ENCODE assay signal across 21 cellular contexts in genomic region chr10:66176772-66177171, GRCh38.
A peak's percentile ranks its signal among the peaks of the same experiment; 100 is the strongest.
DNase-seq lines count a peak whose midpoint lies in the region; ATAC-seq and TF ChIP-seq lines count a peak whose summit lies in the region.
"Had no signal": no experiment of that assay in that cellular context is flagged by ENCODE, and none has a peak within 500 bp of the region (broad histone marks: within the 10 kb centered on the region; RNA-seq: fewer than 3 reads in every experiment).

No MANE protein-coding gene starts in this region.

- in situ Hi-C loops in gastrocnemius medialis (cut with MboI; ENCODE audit: low sequenced_read_pairs in 4 of 4): no loop called here

- H3K9me3 ChIP-seq in thyroid gland: no peaks in the 10 kb centered on the region
- H3K9me3 ChIP-seq in gastrocnemius medialis: no peaks in the 10 kb centered on the region
- H3K9me3 ChIP-seq: body of pancreas had no signal

- H3K4me1 ChIP-seq in thyroid gland (no peaks in the 10 kb centered on the region), gastrocnemius medialis (no peaks in the 10 kb centered on the region)
- H3K4me1 ChIP-seq: body of pancreas, foreskin keratinocyte had no signal

- H3K27ac ChIP-seq in thyroid gland: peak overlapping the region in 2 of 3 donors; percentile 9 to 57
- no peak overlapping the region for H3K27ac ChIP-seq in gastrocnemius medialis
- H3K27ac ChIP-seq: body of pancreas, foreskin keratinocyte, skin epidermis had no signal

- 26 to 34% methylated on average over 5 of the region's 5 CpGs for WGBS in thyroid gland, 2 donors

- H3K27me3 Mint-ChIP-seq in natural killer cell (ENCODE audit: low read depth in 2 of 2): no peaks in the 10 kb centered on the region
- H3K27me3 Mint-ChIP-seq: stimulated activated naive CD8-positive, alpha-beta T cell treated with anti-CD3 and anti-CD28 coated beads, Interleukin-15, amount 100 ng/mL, for 72 hours had no signal

- no peak for TF ChIP-seq POLR2A in thyroid gland (IDR thresholded peaks at IDR 0.05)
- no peak for TF ChIP-seq POLR2A in gastrocnemius medialis (IDR thresholded peaks at IDR 0.05)

- TF ChIP-seq CTCF in thyroid gland (IDR thresholded peaks at IDR 0.05) (no peak), natural killer cell (IDR thresholded peaks at IDR 0.05) (no peak), gastrocnemius medialis (IDR thresholded peaks at IDR 0.05 in 4 of 5, conservative IDR thresholded peaks at IDR 0.05 in 1 of 5) (no peak)

- no peak overlapping the region for H3K27ac Mint-ChIP-seq in natural killer cell
- H3K27ac Mint-ChIP-seq: activated naive CD4-positive, alpha-beta T cell treated with anti-CD3 and anti-CD28 coated beads, Interleukin-2, amount 50 U/mL, for 24 hours; nephron progenitor cell; stimulated activated naive CD8-positive, alpha-beta T cell treated with anti-CD3 and anti-CD28 coated beads, Interleukin-15, amount 100 ng/mL, for 72 hours had no signal

- no peak overlapping the region for H3K4me3 ChIP-seq in thyroid gland (replicated peaks in 1 of 3)
- no peak overlapping the region for H3K4me3 ChIP-seq in gastrocnemius medialis
- H3K4me3 ChIP-seq: body of pancreas, skin epidermis had no signal

- ATAC-seq in left lobe of liver (peak; percentile 45), natural killer cell (no peak), HG02981 (IDR thresholded peaks at IDR 0.05; ENCODE audit: unreplicated experiment) (no peak), gastrocnemius medialis (no peak)
- ATAC-seq: body of pancreas; foreskin keratinocyte; stimulated activated naive CD8-positive, alpha-beta T cell treated with anti-CD3 and anti-CD28 coated beads, Interleukin-15, amount 100 ng/mL, for 72 hours had no signal

- H3K27me3 ChIP-seq in thyroid gland: no peaks in the 10 kb centered on the region
- H3K27me3 ChIP-seq in gastrocnemius medialis: no peaks in the 10 kb centered on the region
- H3K27me3 ChIP-seq: body of pancreas, foreskin keratinocyte had no signal

- H3K9me3 Mint-ChIP-seq in natural killer cell: peaks cover 5 to 6% of the 10 kb centered on the region in 2 donors
- H3K9me3 Mint-ChIP-seq: activated naive CD4-positive, alpha-beta T cell treated with anti-CD3 and anti-CD28 coated beads, Interleukin-2, amount 50 U/mL, for 24 hours; stimulated activated naive CD8-positive, alpha-beta T cell treated with anti-CD3 and anti-CD28 coated beads, Interleukin-15, amount 100 ng/mL, for 72 hours had no signal

- H3K36me3 Mint-ChIP-seq in natural killer cell: no peaks in the 10 kb centered on the region
- H3K36me3 Mint-ChIP-seq: activated naive CD4-positive, alpha-beta T cell treated with anti-CD3 and anti-CD28 coated beads, Interleukin-2, amount 50 U/mL, for 24 hours had no signal

- DNase-seq in MV-4-11 (lab: John Stamatoyannopoulos, UW): peak; percentile 85
- peak; percentile 12 for DNase-seq in brain pericyte (ENCODE audit: low read depth, low spot score)
- no peak for DNase-seq in left lobe of liver (ENCODE audit: low spot score)
- DNase-seq in thyroid gland: peak in 1 of 2 donors; percentile 12
- no peak for DNase-seq in natural killer cell
- DNase-seq in gastrocnemius medialis: no peak
- DNase-seq: body of pancreas; cortex of kidney; DND-41; foreskin keratinocyte; HCEC 1CT; NCI-H1436; NCI-H524 treated with DMSO at 0.1 percent for 48 hours; nephron progenitor cell; stimulated activated CD4-positive, alpha-beta T cell treated with anti-CD3 and anti-CD28 coated beads, Interleukin-4, amount 100 ng/mL, for 1 hour; stimulated activated naive CD8-positive, alpha-beta T cell treated with anti-CD3 and anti-CD28 coated beads, Interleukin-15, amount 100 ng/mL, for 72 hours; SW 1271; trophoblast cell had no signal

- H3K4me3 Mint-ChIP-seq in natural killer cell: no peak overlapping the region
- H3K4me3 Mint-ChIP-seq: activated naive CD4-positive, alpha-beta T cell treated with anti-CD3 and anti-CD28 coated beads, Interleukin-2, amount 50 U/mL, for 24 hours; nephron progenitor cell; stimulated activated naive CD8-positive, alpha-beta T cell treated with anti-CD3 and anti-CD28 coated beads, Interleukin-15, amount 100 ng/mL, for 72 hours had no signal

- H3K36me3 ChIP-seq in thyroid gland (no peaks in the 10 kb centered on the region), gastrocnemius medialis (no peaks in the 10 kb centered on the region)

- intact Hi-C loops in thyroid gland (cut with DNase I): no loop called here
- intact Hi-C loops in natural killer cell (cut with micrococcal nuclease): no loop called here
- intact Hi-C loops in gastrocnemius medialis (cut with DNase I; ENCODE audit: low total_unique reads): no loop called here

- no peaks in the 10 kb centered on the region for H3K4me1 Mint-ChIP-seq in natural killer cell
- H3K4me1 Mint-ChIP-seq: activated naive CD4-positive, alpha-beta T cell treated with anti-CD3 and anti-CD28 coated beads, Interleukin-2, amount 50 U/mL, for 24 hours; stimulated activated naive CD8-positive, alpha-beta T cell treated with anti-CD3 and anti-CD28 coated beads, Interleukin-15, amount 100 ng/mL, for 72 hours had no signal

Comparison
In these comparisons a context has a peak if more than half of its experiments do, and no peak if none do; other contexts are left out.
1. DNase-seq: peak in MV-4-11 (single experiment) and brain pericyte (single experiment); none in left lobe of liver (single experiment), natural killer cell (single experiment) and gastrocnemius medialis (0 of 2).
2. H3K27ac ChIP-seq: peak in thyroid gland (2 of 3); none in gastrocnemius medialis (0 of 4).